ENCODE assay signal across 11 cellular contexts in the genomic region with DNA sequence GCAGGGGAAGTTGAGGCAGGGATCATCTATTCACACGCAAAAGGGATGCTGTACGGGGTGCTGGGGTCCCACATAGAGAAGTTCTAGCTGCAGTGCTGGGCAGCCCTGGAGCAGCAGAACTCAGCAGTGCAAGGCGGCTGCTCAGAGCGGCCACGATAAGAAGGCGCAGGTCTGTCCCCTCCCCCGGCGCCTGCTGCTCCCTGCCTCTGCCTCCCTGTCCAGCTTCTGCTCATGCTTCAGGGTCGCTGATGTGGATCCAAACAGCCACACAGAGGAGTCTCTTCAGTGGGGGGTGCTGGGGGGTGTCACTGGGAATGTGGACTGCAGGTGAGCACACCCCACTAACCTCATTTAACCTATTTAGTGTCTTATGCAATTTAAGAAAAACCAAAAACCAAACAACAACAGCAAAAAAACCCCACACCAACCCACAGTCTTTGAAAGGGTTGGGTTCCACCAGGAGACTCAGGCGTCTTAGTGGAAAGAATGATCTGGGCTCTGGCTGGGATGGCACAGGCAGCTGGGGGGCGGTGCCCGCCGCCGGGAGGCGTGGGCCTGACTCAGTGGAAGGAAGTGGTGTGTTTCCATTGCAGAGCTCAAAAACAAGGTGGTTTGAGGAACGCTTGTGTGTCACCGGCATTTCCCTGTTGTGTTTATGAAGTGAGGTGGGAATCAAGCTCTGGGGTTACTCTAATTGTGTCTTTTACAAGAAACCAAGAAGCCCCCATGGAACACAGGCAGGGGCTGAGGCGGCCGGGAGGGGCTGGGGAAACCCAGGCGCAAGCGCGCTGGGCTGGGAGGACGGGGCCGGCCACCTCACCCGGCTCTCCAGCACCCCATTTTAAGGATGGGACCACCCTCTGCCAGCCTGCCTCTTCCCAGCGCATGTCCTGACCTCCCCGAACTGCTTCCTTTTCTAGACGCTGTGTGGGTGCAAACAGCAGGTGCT. TPM values are rescaled to one million over a fixed set of nuclear protein-coding genes. Genes with fewer than 3 reads are reported as not detected.
DNase-seq lines count a peak whose midpoint lies in the region; ATAC-seq and FAIRE-seq lines count a peak whose summit lies in the region.
"Had no signal": no experiment of that assay in that cellular context is flagged by ENCODE, and none has a peak within 500 bp of the region (broad histone marks: within the 10 kb centered on the region; RNA-seq: fewer than 3 reads in every experiment).

No MANE protein-coding gene starts in this region.

- no peaks in the 10 kb centered on the region for H3K27me3 Mint-ChIP-seq in activated T-cell treated with anti-CD3 and anti-CD28 coated beads, Interleukin-2, amount 50 U/mL, for 4 hours (ENCODE audit: low read depth)
- H3K27me3 Mint-ChIP-seq in naive thymus-derived CD8-positive, alpha-beta T cell, result no peaks in the 10 kb centered on the region
- no peaks in the 10 kb centered on the region for H3K27me3 Mint-ChIP-seq in stimulated activated naive B cell treated with anti-CD40 and anti-IgM and Interleukin-4, amounts not matched to agents 10 μg/mL and 1 μg/mL and 100 μg/mL, for 72 hours

- POLR2A ChIA-PET in naive thymus-derived CD8-positive, alpha-beta T cell (lab: Charles Lee), result interaction anchor here (2.1 kb wide), 1 partner anchor 28 kb away, joined by 14 read pairs; no protein-coding TSS in a partner anchor

- no peaks in the 10 kb centered on the region for H3K9me3 Mint-ChIP-seq in activated T-cell treated with anti-CD3 and anti-CD28 coated beads, Interleukin-2, amount 50 U/mL, for 4 hours
- H3K9me3 Mint-ChIP-seq in naive thymus-derived CD8-positive, alpha-beta T cell, result no peaks in the 10 kb centered on the region
- peaks cover 0 to 1% of the 10 kb centered on the region in 2 donors for H3K9me3 Mint-ChIP-seq in stimulated activated naive B cell treated with anti-CD40 and anti-IgM and Interleukin-4, amounts not matched to agents 10 μg/mL and 1 μg/mL and 100 μg/mL, for 72 hours

- no peak for FAIRE-seq in frontal cortex (lab: Jason Lieb, UNC)

- H3K4me1 Mint-ChIP-seq in activated T-cell treated with anti-CD3 and anti-CD28 coated beads, Interleukin-2, amount 50 U/mL, for 4 hours (ENCODE audit: low read depth), result peaks cover 49% of the 10 kb centered on the region
- peaks cover 31 to 60% (median 46%) of the 10 kb centered on the region in 4 donors for H3K4me1 Mint-ChIP-seq in naive thymus-derived CD8-positive, alpha-beta T cell
- H3K4me1 Mint-ChIP-seq in stimulated activated naive B cell treated with anti-CD40 and anti-IgM and Interleukin-4, amounts not matched to agents 10 μg/mL and 1 μg/mL and 100 μg/mL, for 72 hours, result peaks cover 23 to 29% of the 10 kb centered on the region in 2 donors
- H3K4me1 Mint-ChIP-seq: neural crest cell had no signal

- no peaks in the 10 kb centered on the region for H3K36me3 Mint-ChIP-seq in activated T-cell treated with anti-CD3 and anti-CD28 coated beads, Interleukin-2, amount 50 U/mL, for 4 hours (ENCODE audit: insufficient read depth)
- no peaks in the 10 kb centered on the region for H3K36me3 Mint-ChIP-seq in naive thymus-derived CD8-positive, alpha-beta T cell
- H3K36me3 Mint-ChIP-seq in stimulated activated naive B cell treated with anti-CD40 and anti-IgM and Interleukin-4, amounts not matched to agents 10 μg/mL and 1 μg/mL and 100 μg/mL, for 72 hours, result peaks cover 0 to 8% of the 10 kb centered on the region in 2 donors

- peak; percentile 75 to 78 for ATAC-seq in activated T-cell treated with anti-CD3 and anti-CD28 coated beads, Interleukin-2, amount 50 U/mL, for 4 hours
- ATAC-seq in naive thymus-derived CD8-positive, alpha-beta T cell, result peak; percentile 71 to 77
- ATAC-seq in stimulated activated naive B cell treated with anti-CD40 and anti-IgM and Interleukin-4, amounts not matched to agents 10 μg/mL and 1 μg/mL and 100 μg/mL, for 72 hours (replicated peaks), result peak; percentile 85 to 93
- ATAC-seq in left lobe of liver, result no peak
- ATAC-seq in GM21423 (IDR thresholded peaks at IDR 0.05; ENCODE audit: unreplicated experiment), result no peak
- ATAC-seq: HCT116 had no signal

- H3K27ac Mint-ChIP-seq in naive thymus-derived CD8-positive, alpha-beta T cell, result peak overlapping the region; percentile 41 to 86 (median 68)
- peak overlapping the region; percentile 57 for H3K27ac Mint-ChIP-seq in stimulated activated naive B cell treated with anti-CD40 and anti-IgM and Interleukin-4, amounts not matched to agents 10 μg/mL and 1 μg/mL and 100 μg/mL, for 72 hours

- peak overlapping the region; percentile 59 for H3K4me3 Mint-ChIP-seq in activated T-cell treated with anti-CD3 and anti-CD28 coated beads, Interleukin-2, amount 50 U/mL, for 4 hours
- H3K4me3 Mint-ChIP-seq in naive thymus-derived CD8-positive, alpha-beta T cell, result peak overlapping the region; percentile 54 to 83 (median 70)
- H3K4me3 Mint-ChIP-seq in stimulated activated naive B cell treated with anti-CD40 and anti-IgM and Interleukin-4, amounts not matched to agents 10 μg/mL and 1 μg/mL and 100 μg/mL, for 72 hours, result no peak overlapping the region
- H3K4me3 Mint-ChIP-seq: neural crest cell had no signal

- DNase-seq in T-helper 1 cell (peak; percentile 31 to 89 (median 62)), frontal cortex (ENCODE audit: low spot score in 2 of 2) (no peak), left lobe of liver (ENCODE audit: low spot score) (no peak), DMS79 treated with DMSO at 0.1 percent for 48 hours (lab: John Stamatoyannopoulos, UW) (no peak)
- peak; percentile 94 for DNase-seq in activated T-cell treated with anti-CD3 and anti-CD28 coated beads, Interleukin-2, amount 50 U/mL, for 4 hours
- peak; percentile 44 to 80 (median 64) for DNase-seq in naive thymus-derived CD8-positive, alpha-beta T cell
- DNase-seq in stimulated activated naive B cell treated with anti-CD40 and anti-IgM and Interleukin-4, amounts not matched to agents 10 μg/mL and 1 μg/mL and 100 μg/mL, for 72 hours, result peak; percentile 66
- DNase-seq: SW 1271 had no signal

RNA-seq across cellular contexts. Expression of a gene that starts 55.1 kb away (rescaled TPM):
- 100 to 1,000 TPM; 720 to 924 (median 743) TPM for total RNA-seq in activated T-cell treated with anti-CD3 and anti-CD28 coated beads, Interleukin-2, amount 50 U/mL, for 4 hours
- 10 to 100 TPM in 1 of 2 experiments, 1 to 10 TPM in 1; 7.4 to 10.4 TPM for total RNA-seq in naive thymus-derived CD8-positive, alpha-beta T cell
- polyA plus RNA-seq in naive thymus-derived CD8-positive, alpha-beta T cell, result under 1 TPM; 0.44 to 0.97 (median 0.94) TPM
- total RNA-seq in frontal cortex (not detected), left lobe of liver (1.7 TPM)

Comparison
In these comparisons a context has a peak if more than half of its experiments do, and no peak if none do; other contexts are left out.
1. DNase-seq: peak in T-helper 1 cell (5 of 5), activated T-cell treated with anti-CD3 and anti-CD28 coated beads, Interleukin-2, amount 50 U/mL, for 4 hours (single experiment), naive thymus-derived CD8-positive, alpha-beta T cell (10 of 10) and stimulated activated naive B cell treated with anti-CD40 and anti-IgM and Interleukin-4, amounts not matched to agents 10 μg/mL and 1 μg/mL and 100 μg/mL, for 72 hours (single experiment); none in frontal cortex (0 of 2), left lobe of liver (single experiment) and DMS79 treated with DMSO at 0.1 percent for 48 hours (single experiment).
2. ATAC-seq: peak in activated T-cell treated with anti-CD3 and anti-CD28 coated beads, Interleukin-2, amount 50 U/mL, for 4 hours (2 of 2), naive thymus-derived CD8-positive, alpha-beta T cell (2 of 2) and stimulated activated naive B cell treated with anti-CD40 and anti-IgM and Interleukin-4, amounts not matched to agents 10 μg/mL and 1 μg/mL and 100 μg/mL, for 72 hours (2 of 2); none in left lobe of liver (single experiment) and GM21423 (single experiment).
3. H3K4me3 Mint-ChIP-seq: peak in activated T-cell treated with anti-CD3 and anti-CD28 coated beads, Interleukin-2, amount 50 U/mL, for 4 hours (single experiment) and naive thymus-derived CD8-positive, alpha-beta T cell (10 of 10); none in stimulated activated naive B cell treated with anti-CD40 and anti-IgM and Interleukin-4, amounts not matched to agents 10 μg/mL and 1 μg/mL and 100 μg/mL, for 72 hours (0 of 2).
4. RNA of a gene that starts 55.1 kb away (total RNA-seq): 720 to 924 TPM in activated T-cell treated with anti-CD3 and anti-CD28 coated beads, Interleukin-2, amount 50 U/mL, for 4 hours; 7.4 to 10.4 TPM in naive thymus-derived CD8-positive, alpha-beta T cell, 1.7 TPM in left lobe of liver (single experiment) and not detected in frontal cortex (single experiment); every median in the first group is over 10 times any median in the second.